In genomic region chr9:114102484-114102883, GRCh38 we compare ENCODE assay signal across 2 cellular contexts.
TF ChIP-seq lines count a peak whose summit lies in the region.

No MANE protein-coding gene starts in this region.

TF ChIP-seq in HepG2, 621 proteins besides CTCF, POLR2A, EP300 and RAD21:
- TF ChIP-seq TMF1 (CRISPR knock-in tag; IDR thresholded peaks at IDR 0.05; ENCODE audit: low read depth) = no peak
- no peak for TF ChIP-seq ZNF383 (CRISPR knock-in tag; IDR thresholded peaks at IDR 0.05; ENCODE audit: borderline replicate concordance)
- TF ChIP-seq ZNF317 (CRISPR knock-in tag; IDR thresholded peaks at IDR 0.05) = peak; percentile 100

TF ChIP-seq in endothelial cell of umbilical vein, 7 proteins besides CTCF, POLR2A, EP300 and RAD21:
- TF ChIP-seq MYC (IDR thresholded peaks at IDR 0.05; ENCODE audit: low read depth, low read length) (no peak), EZH2 (IDR thresholded peaks at IDR 0.05; ENCODE audit: borderline replicate concordance, low read depth, low read length, severe bottlenecking) (no peak), JUN (IDR thresholded peaks at IDR 0.05; ENCODE audit: borderline replicate concordance, insufficient read depth, insufficient read length, low read depth) (no peak), POLR2AphosphoS5 (IDR thresholded peaks at IDR 0.05; ENCODE audit: insufficient read depth, low read depth, low read length) (no peak), FOS (IDR thresholded peaks at IDR 0.05; ENCODE audit: borderline replicate concordance, insufficient read depth, low read length) (no peak), GATA2 (IDR thresholded peaks at IDR 0.05; ENCODE audit: insufficient read depth, insufficient read length, low read depth, low read length) (no peak), MAX (IDR thresholded peaks at IDR 0.05; ENCODE audit: insufficient read depth, insufficient read length) (no peak)
